15 cellular contexts compared by ENCODE assay signal in the genomic region with DNA sequence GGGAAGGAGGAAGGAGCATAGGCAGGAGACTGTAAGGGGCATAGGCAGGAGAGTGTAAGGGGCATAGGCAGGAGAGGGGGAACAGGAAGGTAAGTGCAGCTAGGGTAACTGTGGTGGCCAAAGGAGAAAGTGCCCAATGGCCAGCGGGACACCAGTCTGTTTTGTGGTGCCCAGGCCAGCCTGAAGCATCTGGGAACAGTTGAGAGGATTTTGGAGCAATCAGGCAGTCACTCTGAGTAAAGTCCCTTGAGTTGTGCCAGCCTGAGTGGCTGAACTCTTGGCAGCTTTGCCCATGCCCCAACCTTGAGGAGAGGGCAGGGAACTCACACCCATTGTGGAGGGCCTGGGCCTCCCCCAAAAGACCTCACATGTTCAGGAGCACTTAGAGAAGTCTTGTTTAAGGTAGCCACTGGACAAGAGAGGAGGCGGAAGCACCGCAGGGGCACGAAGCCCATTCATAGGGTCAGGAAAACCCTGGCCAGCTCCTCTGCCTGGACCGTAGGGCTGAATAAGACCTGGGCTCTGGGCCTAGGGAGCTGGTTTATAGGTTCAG.
"Had no signal": no experiment of that assay in that cellular context is flagged by ENCODE, and none has a peak within 500 bp of the region (broad histone marks: within the 10 kb centered on the region; RNA-seq: fewer than 3 reads in every experiment).

No MANE protein-coding gene starts in this region.

- H3K27me3 ChIP-seq: testis had no signal

- H3K9ac ChIP-seq: parathyroid adenoma had no signal

- DNase-seq: activated CD4-positive, alpha-beta T cell treated with anti-CD3 and anti-CD28 coated beads for 48 hours; activated CD8-positive, alpha-beta memory T cell treated with anti-CD3 and anti-CD28 coated beads, Interleukin-2, amount 50 U/mL, for 48 hours; activated naive CD4-positive, alpha-beta T cell; heart left ventricle; left ventricle myocardium inferior; mesendoderm; right cardiac atrium; stimulated activated CD4-positive, alpha-beta T cell treated with anti-CD3 and anti-CD28 coated beads, Interleukin-1b, Interleukin-23, amount 100 ng/mL, for 48 hours; T1000; testis had no signal

- ATAC-seq: right cardiac atrium had no signal

- H3K36me3 ChIP-seq: heart left ventricle, left ventricle myocardium inferior had no signal

- H3K27ac Mint-ChIP-seq: activated T-helper 1 cell treated with anti-CD3 and anti-CD28 coated beads, Interleukin-12 subunit alpha, Interleukin-12 subunit beta, Interleukin-2, Interleukin-4 antibody, amounts not matched to agents 30 ng/mL and 10 ng/mL and 1 ng/mL, durations not matched to agents 14 hours and 24 hours and 36 hours; stimulated activated naive CD8-positive, alpha-beta T cell treated with anti-CD3 and anti-CD28 coated beads, Interleukin-15, Interleukin-2, amounts not matched to agents 100 ng/mL and 50 ng/mL, for 24 hours had no signal

- H2AFZ ChIP-seq: parathyroid adenoma had no signal

- H3K9me3 ChIP-seq: testis had no signal

- H3K4me3 ChIP-seq: heart left ventricle, left ventricle myocardium inferior, testis had no signal

- H3K4me1 ChIP-seq: parathyroid adenoma, testis had no signal

- H3K79me2 ChIP-seq: parathyroid adenoma had no signal

- H3K4me3 Mint-ChIP-seq: activated CD8-positive, alpha-beta T cell treated with anti-CD3 and anti-CD28 coated beads, Interleukin-2, amount 10 ng/mL, durations not matched to agents 7 days and 5 days; activated T-helper 1 cell treated with anti-CD3 and anti-CD28 coated beads, Interleukin-12 subunit alpha, Interleukin-12 subunit beta, Interleukin-2, Interleukin-4 antibody, amounts not matched to agents 30 ng/mL and 10 ng/mL and 1 ng/mL, durations not matched to agents 14 hours and 24 hours and 36 hours; stimulated activated naive CD8-positive, alpha-beta T cell treated with anti-CD3 and anti-CD28 coated beads, Interleukin-15, Interleukin-2, amounts not matched to agents 100 ng/mL and 50 ng/mL, for 24 hours had no signal

- H3K27ac ChIP-seq: heart left ventricle, left ventricle myocardium inferior, parathyroid adenoma, testis, VCaP had no signal
